In the genomic region with DNA sequence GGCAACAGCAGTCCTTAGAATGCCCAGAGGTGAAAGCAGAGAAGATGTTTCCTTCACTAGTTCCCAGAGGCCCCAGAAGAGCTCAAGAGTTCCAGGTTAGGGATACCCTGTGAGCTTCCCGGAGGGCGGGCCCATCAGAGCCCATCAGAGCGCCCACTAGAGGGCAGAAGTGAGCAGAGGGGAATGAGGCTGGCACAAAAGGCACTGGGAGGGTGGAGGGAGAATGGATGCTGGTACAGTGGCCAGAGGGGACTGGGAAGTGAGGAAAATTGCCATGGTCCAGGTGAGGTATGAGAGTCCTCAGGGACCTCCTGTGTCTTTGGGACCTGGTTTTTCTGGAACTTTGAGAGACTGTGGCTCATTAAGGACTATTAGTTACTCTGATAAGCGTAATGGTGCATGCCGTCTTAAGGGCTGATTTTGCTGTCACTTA, we compare ENCODE assay signal across 8 cellular contexts. TPM values are rescaled to one million over a fixed set of nuclear protein-coding genes. Genes with fewer than 3 reads are reported as not detected.
DNase-seq lines count a peak whose midpoint lies in the region; ATAC-seq and TF ChIP-seq lines count a peak whose summit lies in the region.

No MANE protein-coding gene starts in this region.

- no peak overlapping the region for H3K27ac Mint-ChIP-seq in activated T-helper 1 cell treated with anti-CD3 and anti-CD28 coated beads, Interleukin-12 subunit alpha, Interleukin-12 subunit beta, Interleukin-2, Interleukin-4 antibody, amounts not matched to agents 30 ng/mL and 10 ng/mL and 1 ng/mL, durations not matched to agents 14 hours and 24 hours and 36 hours

- intact Hi-C loops in activated T-helper 1 cell treated with anti-CD3 and anti-CD28 coated beads, Interleukin-12 subunit alpha, Interleukin-12 subunit beta, Interleukin-2, Interleukin-4 antibody, amounts not matched to agents 30 ng/mL and 10 ng/mL and 1 ng/mL, durations not matched to agents 14 hours and 24 hours and 36 hours (cut with micrococcal nuclease), result loop anchor here (1.0 kb wide), 1 partner anchor 456 kb away; no protein-coding TSS in a partner anchor

- no peaks in the 10 kb centered on the region for H3K36me3 Mint-ChIP-seq in activated T-helper 1 cell treated with anti-CD3 and anti-CD28 coated beads, Interleukin-12 subunit alpha, Interleukin-12 subunit beta, Interleukin-2, Interleukin-4 antibody, amounts not matched to agents 30 ng/mL and 10 ng/mL and 1 ng/mL, durations not matched to agents 14 hours and 24 hours and 36 hours (ENCODE audit: low read depth)

- H3K27me3 Mint-ChIP-seq in activated T-helper 1 cell treated with anti-CD3 and anti-CD28 coated beads, Interleukin-12 subunit alpha, Interleukin-12 subunit beta, Interleukin-2, Interleukin-4 antibody, amounts not matched to agents 30 ng/mL and 10 ng/mL and 1 ng/mL, durations not matched to agents 14 hours and 24 hours and 36 hours (ENCODE audit: insufficient read depth), result peaks cover 10% of the 10 kb centered on the region

- H3K4me3 ChIP-seq in OCI-LY3 (ENCODE audit: low read length), result no peak overlapping the region

- no peaks in the 10 kb centered on the region for H3K4me1 Mint-ChIP-seq in activated T-helper 1 cell treated with anti-CD3 and anti-CD28 coated beads, Interleukin-12 subunit alpha, Interleukin-12 subunit beta, Interleukin-2, Interleukin-4 antibody, amounts not matched to agents 30 ng/mL and 10 ng/mL and 1 ng/mL, durations not matched to agents 14 hours and 24 hours and 36 hours (ENCODE audit: low read depth)

- no peaks in the 10 kb centered on the region for H3K9me3 ChIP-seq in OCI-LY3 (ENCODE audit: insufficient read depth, low read length)

- H2AFZ ChIP-seq in OCI-LY3 (ENCODE audit: low read depth, low read length), result no peak overlapping the region

- no peak overlapping the region for H3K27ac ChIP-seq in C4-2B
- no peak overlapping the region for H3K27ac ChIP-seq in OCI-LY3 (ENCODE audit: low read length)

- H3K79me2 ChIP-seq in OCI-LY3 (ENCODE audit: low read length), result no peaks in the 10 kb centered on the region

- ATAC-seq in GM19438 (IDR thresholded peaks at IDR 0.05; ENCODE audit: low read depth, unreplicated experiment), result peak; percentile 58
- no peak for ATAC-seq in GM19467 (IDR thresholded peaks at IDR 0.05; ENCODE audit: unreplicated experiment)
- no peak for ATAC-seq in HG03135 (IDR thresholded peaks at IDR 0.05; ENCODE audit: unreplicated experiment)

- H3K36me3 ChIP-seq in OCI-LY3 (replicated peaks; ENCODE audit: low read depth, low read length), result no peaks in the 10 kb centered on the region

- no peaks in the 10 kb centered on the region for H4K20me1 ChIP-seq in OCI-LY3 (ENCODE audit: insufficient read depth, low read length)

- H3K27me3 ChIP-seq in OCI-LY3 (ENCODE audit: low read depth, low read length), result peaks cover 10% of the 10 kb centered on the region

- TF ChIP-seq CTCF in C4-2B (conservative IDR thresholded peaks at IDR 0.05) (peak; percentile 89), OCI-LY3 (IDR thresholded peaks at IDR 0.05; ENCODE audit: low read depth, low read length) (peak; percentile 95)

- no peaks in the 10 kb centered on the region for H3K4me1 ChIP-seq in OCI-LY3 (ENCODE audit: low read length)

- no peak overlapping the region for H3K4me3 Mint-ChIP-seq in activated T-helper 1 cell treated with anti-CD3 and anti-CD28 coated beads, Interleukin-12 subunit alpha, Interleukin-12 subunit beta, Interleukin-2, Interleukin-4 antibody, amounts not matched to agents 30 ng/mL and 10 ng/mL and 1 ng/mL, durations not matched to agents 14 hours and 24 hours and 36 hours

- no peaks in the 10 kb centered on the region for H3K9me3 Mint-ChIP-seq in activated T-helper 1 cell treated with anti-CD3 and anti-CD28 coated beads, Interleukin-12 subunit alpha, Interleukin-12 subunit beta, Interleukin-2, Interleukin-4 antibody, amounts not matched to agents 30 ng/mL and 10 ng/mL and 1 ng/mL, durations not matched to agents 14 hours and 24 hours and 36 hours

- no peak overlapping the region for H3K9ac ChIP-seq in OCI-LY3 (ENCODE audit: low read length)

- H3K4me2 ChIP-seq in OCI-LY3 (ENCODE audit: low read length), result no peak overlapping the region

- peak; percentile 4 for DNase-seq in activated T-helper 1 cell treated with anti-CD3 and anti-CD28 coated beads, Interleukin-12 subunit alpha, Interleukin-12 subunit beta, Interleukin-2, Interleukin-4 antibody, amounts not matched to agents 30 ng/mL and 10 ng/mL and 1 ng/mL, durations not matched to agents 14 hours and 24 hours and 36 hours (ENCODE audit: low spot score)
- peak; percentile 88 for DNase-seq in iPS-NIHi11 (ENCODE audit: low spot score)
- DNase-seq in stimulated activated CD8-positive, alpha-beta memory T cell treated with anti-CD3 and anti-CD28 coated beads, Interleukin-4, amount 100 ng/mL, for 24 hours (ENCODE audit: low read depth), result peak; percentile 30

RNA-seq across cellular contexts. Expression of a gene that starts 57.3 kb away (rescaled TPM):
- not detected in 2 replicates for total RNA-seq in activated T-helper 1 cell treated with anti-CD3 and anti-CD28 coated beads, Interleukin-12 subunit alpha, Interleukin-12 subunit beta, Interleukin-2, Interleukin-4 antibody, amounts not matched to agents 30 ng/mL and 10 ng/mL and 1 ng/mL, durations not matched to agents 14 hours and 24 hours and 36 hours

Comparison
In these comparisons a context has a peak if more than half of its experiments do, and no peak if none do; other contexts are left out.
1. DNase-seq: peak in every context shown above with its lines; median percentile 88 in iPS-NIHi11; 30 in stimulated activated CD8-positive, alpha-beta memory T cell treated with anti-CD3 and anti-CD28 coated beads, Interleukin-4, amount 100 ng/mL, for 24 hours; 4 in activated T-helper 1 cell treated with anti-CD3 and anti-CD28 coated beads, Interleukin-12 subunit alpha, Interleukin-12 subunit beta, Interleukin-2, Interleukin-4 antibody, amounts not matched to agents 30 ng/mL and 10 ng/mL and 1 ng/mL, durations not matched to agents 14 hours and 24 hours and 36 hours.